8 cellular contexts compared by ENCODE assay signal in genomic region chr16:55465077-55465896, GRCh38. TPM values are rescaled to one million over a fixed set of nuclear protein-coding genes. Genes with fewer than 3 reads are reported as not detected.
DNase-seq lines count a peak whose midpoint lies in the region; ATAC-seq lines count a peak whose summit lies in the region.

No MANE protein-coding gene starts in this region.

- no peaks in the 10 kb centered on the region for H3K9me3 Mint-ChIP-seq in activated CD4-positive, alpha-beta memory T cell treated with anti-CD3 and anti-CD28 coated beads, Interleukin-2, amount 10 ng/mL, durations not matched to agents 7 days and 5 days
- no peaks in the 10 kb centered on the region for H3K9me3 Mint-ChIP-seq in effector memory CD8-positive, alpha-beta T cell

- POLR2A ChIA-PET in activated CD4-positive, alpha-beta memory T cell treated with anti-CD3 and anti-CD28 coated beads, Interleukin-2, amount 10 ng/mL, durations not matched to agents 7 days and 5 days (lab: Charles Lee) = no interaction called here

- CTCF ChIA-PET in activated CD4-positive, alpha-beta memory T cell treated with anti-CD3 and anti-CD28 coated beads, Interleukin-2, amount 10 ng/mL, durations not matched to agents 7 days and 5 days (lab: Charles Lee) = interaction anchor here (0.6 to 2.8 kb wide), 57 partner anchors 8 to 853 kb away, joined by 3 to 113 read pairs (median 4); no protein-coding TSS in a partner anchor

- ATAC-seq in GM19438 (IDR thresholded peaks at IDR 0.05; ENCODE audit: low read depth, unreplicated experiment) = peak; percentile 85
- ATAC-seq in HG03460 (IDR thresholded peaks at IDR 0.05; ENCODE audit: unreplicated experiment) = peak; percentile 96
- peak; percentile 97 for ATAC-seq in effector memory CD8-positive, alpha-beta T cell (replicated peaks)

- H3K27me3 Mint-ChIP-seq in activated CD4-positive, alpha-beta memory T cell treated with anti-CD3 and anti-CD28 coated beads, Interleukin-2, amount 10 ng/mL, durations not matched to agents 7 days and 5 days = no peaks in the 10 kb centered on the region
- peaks cover 5 to 15% of the 10 kb centered on the region in 2 donors for H3K27me3 Mint-ChIP-seq in effector memory CD8-positive, alpha-beta T cell

- H3K4me1 Mint-ChIP-seq in activated CD4-positive, alpha-beta memory T cell treated with anti-CD3 and anti-CD28 coated beads, Interleukin-2, amount 10 ng/mL, durations not matched to agents 7 days and 5 days = no peaks in the 10 kb centered on the region
- H3K4me1 Mint-ChIP-seq in effector memory CD8-positive, alpha-beta T cell (ENCODE audit: low read depth in 2 of 2) = peaks cover 0 to 5% of the 10 kb centered on the region in 2 donors

- no peak overlapping the region for H3K27ac Mint-ChIP-seq in activated CD4-positive, alpha-beta memory T cell treated with anti-CD3 and anti-CD28 coated beads, Interleukin-2, amount 10 ng/mL, durations not matched to agents 7 days and 5 days
- H3K27ac Mint-ChIP-seq in effector memory CD8-positive, alpha-beta T cell = no peak overlapping the region

- H3K4me3 Mint-ChIP-seq in activated CD4-positive, alpha-beta memory T cell treated with anti-CD3 and anti-CD28 coated beads, Interleukin-2, amount 10 ng/mL, durations not matched to agents 7 days and 5 days = no peak overlapping the region
- H3K4me3 Mint-ChIP-seq in effector memory CD8-positive, alpha-beta T cell = no peak overlapping the region

- DNase-seq in COR-L47 (lab: John Stamatoyannopoulos, UW) (peak; percentile 65), NCI-H82 (lab: John Stamatoyannopoulos, UW) (peak; percentile 90), mesenteric fat pad (ENCODE audit: low spot score) (peak; percentile 94)
- peak; percentile 86 for DNase-seq in activated CD4-positive, alpha-beta memory T cell treated with anti-CD3 and anti-CD28 coated beads, Interleukin-2, amount 10 ng/mL, durations not matched to agents 7 days and 5 days
- DNase-seq in effector memory CD8-positive, alpha-beta T cell = peak; percentile 75 to 77 (median 77)
- DNase-seq in stimulated activated CD8-positive, alpha-beta memory T cell treated with anti-CD3 and anti-CD28 coated beads, Interleukin-2, amount 100 ng/mL, for 48 hours (ENCODE audit: low read depth in 2 of 2) = peak; percentile 64 to 83

- no peaks in the 10 kb centered on the region for H3K36me3 Mint-ChIP-seq in activated CD4-positive, alpha-beta memory T cell treated with anti-CD3 and anti-CD28 coated beads, Interleukin-2, amount 10 ng/mL, durations not matched to agents 7 days and 5 days (ENCODE audit: low read depth)
- peaks cover 7% of the 10 kb centered on the region for H3K36me3 Mint-ChIP-seq in effector memory CD8-positive, alpha-beta T cell (ENCODE audit: insufficient read depth)

RNA-seq across cellular contexts. Expression of gene MMP2, which starts 13.7 kb away (rescaled TPM):
- under 1 TPM; 0.20 to 0.30 TPM for total RNA-seq in activated CD4-positive, alpha-beta memory T cell treated with anti-CD3 and anti-CD28 coated beads, Interleukin-2, amount 10 ng/mL, durations not matched to agents 7 days and 5 days
- total RNA-seq in mesenteric fat pad = 521 TPM

RNA-seq across cellular contexts. Expression of gene LPCAT2, which starts 43.6 kb away (rescaled TPM):
- total RNA-seq in activated CD4-positive, alpha-beta memory T cell treated with anti-CD3 and anti-CD28 coated beads, Interleukin-2, amount 10 ng/mL, durations not matched to agents 7 days and 5 days = 1 to 10 TPM; 1.3 to 1.6 TPM
- total RNA-seq in mesenteric fat pad = 15.7 TPM

Comparison
In these comparisons a context has a peak if more than half of its experiments do, and no peak if none do; other contexts are left out.
1. Peak in every context shown above with its lines: DNase-seq and ATAC-seq.
2. RNA of gene MMP2, which starts 13.7 kb away (total RNA-seq): 521 TPM in mesenteric fat pad (single experiment); 0.20 to 0.30 TPM in activated CD4-positive, alpha-beta memory T cell treated with anti-CD3 and anti-CD28 coated beads, Interleukin-2, amount 10 ng/mL, durations not matched to agents 7 days and 5 days; every median in the first group is over 100 times any median in the second.